ENCODE assay signal across 27 cellular contexts in genomic region chr18:31192086-31192776, GRCh38. TPM values are rescaled to one million over a fixed set of nuclear protein-coding genes. Genes with fewer than 3 reads are reported as not detected.
"Had no signal": no experiment of that assay in that cellular context is flagged by ENCODE, and none has a peak within 500 bp of the region (broad histone marks: within the 10 kb centered on the region; RNA-seq: fewer than 3 reads in every experiment).

No MANE protein-coding gene starts in this region.

- H3K9me3 Mint-ChIP-seq: endodermal cell; stimulated activated memory B cell treated with anti-CD40 and anti-IgM and Interleukin-4, amounts not matched to agents 10 μg/mL and 1 μg/mL and 100 μg/mL, for 72 hours had no signal

- H3K27ac ChIP-seq: hepatocyte, left ventricle myocardium inferior, parathyroid adenoma, stomach, upper lobe of left lung had no signal

- H3K4me3 ChIP-seq: hepatocyte, left ventricle myocardium inferior, stomach, upper lobe of left lung had no signal

- H3K36me3 Mint-ChIP-seq: activated naive CD8-positive, alpha-beta T cell; immature natural killer cell; natural killer cell; stimulated activated memory B cell treated with anti-CD40 and anti-IgM and Interleukin-4, amounts not matched to agents 10 μg/mL and 1 μg/mL and 100 μg/mL, for 72 hours; WTC11 had no signal

- ATAC-seq: natural killer cell; right cardiac atrium; stimulated activated memory B cell treated with anti-CD40 and anti-IgM and Interleukin-4, amounts not matched to agents 10 μg/mL and 1 μg/mL and 100 μg/mL, for 72 hours; WTC11 had no signal

- DNase-seq: activated CD4-positive, alpha-beta T cell treated with anti-CD3 and anti-CD28 coated beads, Interleukin-2, amount 50 U/mL, for 4 hours; activated CD8-positive, alpha-beta memory T cell treated with anti-CD3 and anti-CD28 coated beads for 24 hours; activated CD8-positive, alpha-beta memory T cell treated with anti-CD3 and anti-CD28 coated beads, Interleukin-2, amount 50 U/mL, for 4 hours; activated naive CD4-positive, alpha-beta T cell; activated T-cell treated with anti-CD3 and anti-CD28 coated beads, Interleukin-2, amount 50 U/mL, for 24 hours; cortex of kidney; endodermal cell; foreskin melanocyte; immature natural killer cell; left ventricle myocardium inferior; midbrain; natural killer cell; right cardiac atrium; stimulated activated CD4-positive, alpha-beta T cell treated with anti-CD3 and anti-CD28 coated beads, Interleukin-2, amount 100 ng/mL, for 24 hours; stomach; T-helper 9 cell; upper lobe of left lung had no signal

- H3K4me3 Mint-ChIP-seq: activated naive CD8-positive, alpha-beta T cell; activated T-cell treated with anti-CD3 and anti-CD28 coated beads, Interleukin-2, amount 50 U/mL, for 24 hours; endodermal cell; immature natural killer cell; natural killer cell; stimulated activated memory B cell treated with anti-CD40 and anti-IgM and Interleukin-4, amounts not matched to agents 10 μg/mL and 1 μg/mL and 100 μg/mL, for 72 hours; WTC11 had no signal

- H3K27ac Mint-ChIP-seq: activated naive CD8-positive, alpha-beta T cell; activated T-cell treated with anti-CD3 and anti-CD28 coated beads, Interleukin-2, amount 50 U/mL, for 24 hours; activated T-helper 2 cell treated with anti-CD3 and anti-CD28 coated beads, Interferon-gamma antibody, Interleukin-2, Interleukin-4, amounts not matched to agents 10 μg/mL and 5 μg/mL and 100 μg/mL, durations not matched to agents 14 hours and 24 hours and 36 hours; endodermal cell; immature natural killer cell; natural killer cell; stimulated activated memory B cell treated with anti-CD40 and anti-IgM and Interleukin-4, amounts not matched to agents 10 μg/mL and 1 μg/mL and 100 μg/mL, for 72 hours; WTC11 had no signal

- H3K27me3 Mint-ChIP-seq: activated naive CD8-positive, alpha-beta T cell; activated T-cell treated with anti-CD3 and anti-CD28 coated beads, Interleukin-2, amount 50 U/mL, for 24 hours; stimulated activated memory B cell treated with anti-CD40 and anti-IgM and Interleukin-4, amounts not matched to agents 10 μg/mL and 1 μg/mL and 100 μg/mL, for 72 hours had no signal

- H3K4me1 Mint-ChIP-seq: immature natural killer cell; natural killer cell; stimulated activated memory B cell treated with anti-CD40 and anti-IgM and Interleukin-4, amounts not matched to agents 10 μg/mL and 1 μg/mL and 100 μg/mL, for 72 hours had no signal

RNA-seq across cellular contexts. Expression of gene DSC1, which starts 29.6 kb away (rescaled TPM):
- total RNA-seq: activated T-helper 2 cell treated with anti-CD3 and anti-CD28 coated beads, Interferon-gamma antibody, Interleukin-2, Interleukin-4, amounts not matched to agents 10 μg/mL and 5 μg/mL and 100 μg/mL, durations not matched to agents 14 hours and 24 hours and 36 hours; cerebellum; endodermal cell; epithelial cell of proximal tubule; pulmonary artery endothelial cell; stomach; T-helper 1 cell treated with Interleukin-12 subunit alpha and Interleukin-12 subunit beta and Interleukin-4 antibody, amounts not matched to agents 30 ng/mL and 1 ng/mL, for 36 hours; upper lobe of left lung; WTC11 had no signal
